ENCODE assay signal across 8 cellular contexts in the genomic region with DNA sequence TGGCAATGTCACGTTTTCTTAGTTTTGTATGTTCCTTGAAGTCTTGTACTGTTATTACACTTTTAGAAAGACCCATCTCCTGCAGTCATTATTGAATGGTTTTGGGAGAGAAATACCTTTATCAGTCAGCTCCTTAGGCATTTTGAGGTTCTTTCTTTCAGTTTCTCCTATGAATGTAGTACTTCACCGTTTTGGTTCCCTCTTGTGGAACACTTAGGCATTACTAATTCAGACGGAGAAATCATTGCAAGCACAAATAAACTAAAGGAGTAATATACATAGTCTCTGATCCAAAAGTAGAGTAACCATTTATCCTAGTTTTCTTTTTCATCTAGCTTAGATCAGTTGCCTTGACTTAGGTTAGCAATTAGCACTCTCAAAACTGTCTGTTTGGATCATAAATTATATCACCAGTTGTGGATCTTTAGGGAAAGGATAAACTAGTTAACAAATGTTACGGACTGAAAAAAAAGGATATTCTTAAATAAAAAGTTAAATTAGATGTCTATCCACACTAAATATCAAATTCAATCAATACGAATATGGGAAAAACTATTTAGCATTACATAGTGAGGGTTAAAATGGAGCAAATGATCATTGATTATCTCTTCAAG.
DNase-seq lines count a peak whose midpoint lies in the region; ATAC-seq, FAIRE-seq and TF ChIP-seq lines count a peak whose summit lies in the region.

No MANE protein-coding gene starts in this region.

- FAIRE-seq in RCC 7860 (lab: Jason Lieb, UNC) = no peak
- no peak for FAIRE-seq in urothelium cell line (lab: Jason Lieb, UNC)

- ATAC-seq in GM18909 (IDR thresholded peaks at IDR 0.05; ENCODE audit: poor library complexity, unreplicated experiment) = no peak

- TF ChIP-seq CTCF in GM20000 (IDR thresholded peaks at IDR 0.05; ENCODE audit: extremely low read depth, missing control alignments) = peak; percentile 5

- in situ Hi-C loops in ACHN (cut with HindIII; ENCODE audit: low pct_ligation_motif_present, low pct_unique_long_range_greater_than_20kb, low sequenced_read_pairs) = no loop called here
- in situ Hi-C loops in T47D (cut with HindIII; ENCODE audit: low pct_unique_long_range_greater_than_20kb, low sequenced_read_pairs) = no loop called here

- DNase-seq in ACHN = peak; percentile 66
- no peak for DNase-seq in GM20000 (ENCODE audit: low spot score)
- DNase-seq in NAMALWA (ENCODE audit: low spot score) = peak; percentile 47
- DNase-seq in T47D (ENCODE audit: low read depth in 1 of 2, low spot score in 1 of 2) = peak; percentile 21 to 79
- no peak for DNase-seq in RCC 7860 (ENCODE audit: low spot score)
- no peak for DNase-seq in urothelium cell line (ENCODE audit: low spot score)
- no peak for DNase-seq in UCSD-AML1 (lab: John Stamatoyannopoulos, UW; ENCODE audit: unreplicated experiment)

Comparison
In these comparisons a context has a peak if more than half of its experiments do, and no peak if none do; other contexts are left out.
1. DNase-seq: peak in ACHN (single experiment), NAMALWA (single experiment) and T47D (2 of 2); none in GM20000 (single experiment), RCC 7860 (single experiment), urothelium cell line (single experiment) and UCSD-AML1 (single experiment).